ENCODE assay signal across 1 cellular context in genomic region chr2:9102861-9103662, GRCh38.
TF ChIP-seq lines count a peak whose summit lies in the region.

No MANE protein-coding gene starts in this region.

TF ChIP-seq in HCT116, 20 proteins besides CTCF, POLR2A, EP300 and RAD21 (continued from another document):
- TF ChIP-seq, protein P1, sequence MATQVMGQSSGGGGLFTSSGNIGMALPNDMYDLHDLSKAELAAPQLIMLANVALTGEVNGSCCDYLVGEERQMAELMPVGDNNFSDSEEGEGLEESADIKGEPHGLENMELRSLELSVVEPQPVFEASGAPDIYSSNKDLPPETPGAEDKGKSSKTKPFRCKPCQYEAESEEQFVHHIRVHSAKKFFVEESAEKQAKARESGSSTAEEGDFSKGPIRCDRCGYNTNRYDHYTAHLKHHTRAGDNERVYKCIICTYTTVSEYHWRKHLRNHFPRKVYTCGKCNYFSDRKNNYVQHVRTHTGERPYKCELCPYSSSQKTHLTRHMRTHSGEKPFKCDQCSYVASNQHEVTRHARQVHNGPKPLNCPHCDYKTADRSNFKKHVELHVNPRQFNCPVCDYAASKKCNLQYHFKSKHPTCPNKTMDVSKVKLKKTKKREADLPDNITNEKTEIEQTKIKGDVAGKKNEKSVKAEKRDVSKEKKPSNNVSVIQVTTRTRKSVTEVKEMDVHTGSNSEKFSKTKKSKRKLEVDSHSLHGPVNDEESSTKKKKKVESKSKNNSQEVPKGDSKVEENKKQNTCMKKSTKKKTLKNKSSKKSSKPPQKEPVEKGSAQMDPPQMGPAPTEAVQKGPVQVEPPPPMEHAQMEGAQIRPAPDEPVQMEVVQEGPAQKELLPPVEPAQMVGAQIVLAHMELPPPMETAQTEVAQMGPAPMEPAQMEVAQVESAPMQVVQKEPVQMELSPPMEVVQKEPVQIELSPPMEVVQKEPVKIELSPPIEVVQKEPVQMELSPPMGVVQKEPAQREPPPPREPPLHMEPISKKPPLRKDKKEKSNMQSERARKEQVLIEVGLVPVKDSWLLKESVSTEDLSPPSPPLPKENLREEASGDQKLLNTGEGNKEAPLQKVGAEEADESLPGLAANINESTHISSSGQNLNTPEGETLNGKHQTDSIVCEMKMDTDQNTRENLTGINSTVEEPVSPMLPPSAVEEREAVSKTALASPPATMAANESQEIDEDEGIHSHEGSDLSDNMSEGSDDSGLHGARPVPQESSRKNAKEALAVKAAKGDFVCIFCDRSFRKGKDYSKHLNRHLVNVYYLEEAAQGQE (IDR thresholded peaks at IDR 0.05; ENCODE audit: low read depth) = no peak
- TF ChIP-seq SIN3A (IDR thresholded peaks at IDR 0.05; ENCODE audit: low read depth) = no peak
